Comparison of ENCODE assay signal across 9 cellular contexts in genomic region chr16:86555763-86556130, GRCh38. TPM values are rescaled to one million over a fixed set of nuclear protein-coding genes. Genes with fewer than 3 reads are reported as not detected.
DNase-seq lines count a peak whose midpoint lies in the region; ATAC-seq, FAIRE-seq and TF ChIP-seq lines count a peak whose summit lies in the region.
"Had no signal": no experiment of that assay in that cellular context is flagged by ENCODE, and none has a peak within 500 bp of the region (broad histone marks: within the 10 kb centered on the region; RNA-seq: fewer than 3 reads in every experiment).

No MANE protein-coding gene starts in this region.

- peak overlapping the region; percentile 97 for H2AFZ ChIP-seq in astrocyte (ENCODE audit: low read depth, low read length)

- no peaks in the 10 kb centered on the region for H3K27me3 Mint-ChIP-seq in activated T-cell treated with anti-CD3 and anti-CD28 coated beads, Interleukin-2, amount 50 U/mL, for 72 hours (ENCODE audit: low read depth)
- H3K27me3 Mint-ChIP-seq in astrocyte (ENCODE audit: low read depth, unreplicated experiment), result peaks cover 12% of the 10 kb centered on the region

- H3K4me2 ChIP-seq in astrocyte (ENCODE audit: low read length), result peak overlapping the region; percentile 91

- H3K27ac Mint-ChIP-seq in activated T-cell treated with anti-CD3 and anti-CD28 coated beads, Interleukin-2, amount 50 U/mL, for 72 hours, result peak overlapping the region; percentile 94
- H3K27ac Mint-ChIP-seq in astrocyte (ENCODE audit: unreplicated experiment), result peak overlapping the region; percentile 93

- H3K27ac ChIP-seq in astrocyte (ENCODE audit: low read depth, low read length) (peak overlapping the region; percentile 89), lung (ENCODE audit: low read depth in 1 of 2, low read length in 1 of 2) (no peak overlapping the region), upper lobe of left lung (no peak overlapping the region)

- peaks cover 21% of the 10 kb centered on the region for H3K79me2 ChIP-seq in astrocyte (ENCODE audit: insufficient read depth, low read length)

- ATAC-seq in activated T-cell treated with anti-CD3 and anti-CD28 coated beads, Interleukin-2, amount 50 U/mL, for 72 hours (replicated peaks in 1 of 2), result no peak
- ATAC-seq in lung (ENCODE audit: insufficient read depth, low FRiP score) (no peak), upper lobe of left lung (ENCODE audit: low FRiP score in 2 of 2) (no peak), GM18867 (IDR thresholded peaks at IDR 0.05; ENCODE audit: unreplicated experiment) (no peak)

- H3K36me3 ChIP-seq in astrocyte (ENCODE audit: insufficient read depth, low read length) (no peaks in the 10 kb centered on the region), lung (ENCODE audit: control insufficient read depth in 2 of 2, insufficient read depth in 2 of 2, low read length in 2 of 2) (peaks cover 0 to 6% of the 10 kb centered on the region in 2 donors), upper lobe of left lung (peaks cover 0 to 15% (median 6%) of the 10 kb centered on the region in 4 donors)

- H3K9me3 Mint-ChIP-seq in activated T-cell treated with anti-CD3 and anti-CD28 coated beads, Interleukin-2, amount 50 U/mL, for 72 hours, result no peaks in the 10 kb centered on the region
- no peaks in the 10 kb centered on the region for H3K9me3 Mint-ChIP-seq in astrocyte (ENCODE audit: unreplicated experiment)

- peak overlapping the region; percentile 98 for H3K9ac ChIP-seq in astrocyte (ENCODE audit: low read length)

- H3K36me3 Mint-ChIP-seq in activated T-cell treated with anti-CD3 and anti-CD28 coated beads, Interleukin-2, amount 50 U/mL, for 72 hours (ENCODE audit: insufficient read depth in 2 of 2), result peaks cover 2 to 5% of the 10 kb centered on the region in 2 donors
- H3K36me3 Mint-ChIP-seq in astrocyte (ENCODE audit: low read depth, unreplicated experiment), result no peaks in the 10 kb centered on the region

- peak overlapping the region; percentile 93 for H3K4me3 ChIP-seq in astrocyte (ENCODE audit: insufficient read depth, low read depth, low read length)
- peak overlapping the region; percentile 84 for H3K4me3 ChIP-seq in lung
- H3K4me3 ChIP-seq in upper lobe of left lung, result peak overlapping the region; percentile 56 to 96 (median 78)

- FAIRE-seq in astrocyte (lab: Jason Lieb, UNC), result no peak
- FAIRE-seq: G401.6 had no signal

- TF ChIP-seq EP300 in upper lobe of left lung (IDR thresholded peaks at IDR 0.05), result no peak

- no peak for TF ChIP-seq POLR2A in upper lobe of left lung (IDR thresholded peaks at IDR 0.05)

- H3K4me1 Mint-ChIP-seq in activated T-cell treated with anti-CD3 and anti-CD28 coated beads, Interleukin-2, amount 50 U/mL, for 72 hours (ENCODE audit: low read depth), result peaks cover 32% of the 10 kb centered on the region
- H3K4me1 Mint-ChIP-seq in astrocyte (ENCODE audit: low read depth, unreplicated experiment), result no peaks in the 10 kb centered on the region

- TF ChIP-seq CTCF in astrocyte (IDR thresholded peaks at IDR 0.05; ENCODE audit: insufficient read depth, low read depth, low read length), result no peak
- no peak for TF ChIP-seq CTCF in lung (IDR thresholded peaks at IDR 0.05; ENCODE audit: control extremely low read depth, extremely low read depth)
- TF ChIP-seq CTCF in upper lobe of left lung (IDR thresholded peaks at IDR 0.05), result no peak

- WGBS in lung, 2 donors, result 37 to 48% methylated on average over 16 of the region's 16 CpGs
- 32 to 39% methylated on average over 11 to 16 of the region's 16 CpGs for WGBS in upper lobe of left lung, 2 donors

- peaks cover 12% of the 10 kb centered on the region for H3K4me1 ChIP-seq in astrocyte (ENCODE audit: insufficient read depth, low read length)
- peaks cover 0 to 5% of the 10 kb centered on the region in 2 donors for H3K4me1 ChIP-seq in lung (ENCODE audit: control insufficient read depth in 2 of 2, insufficient read depth in 2 of 2, low read length in 2 of 2)
- H3K4me1 ChIP-seq in upper lobe of left lung, result peaks cover 5 to 21% (median 13%) of the 10 kb centered on the region in 4 donors

- DNase-seq in activated T-cell treated with anti-CD3 and anti-CD28 coated beads, Interleukin-2, amount 50 U/mL, for 72 hours, result no peak
- no peak for DNase-seq in activated T-cell treated with anti-CD3 and anti-CD28 coated beads, Interleukin-2, amount 50 U/mL, for 1 hour
- DNase-seq in astrocyte (ENCODE audit: low read depth) (no peak), lung (ENCODE audit: low spot score) (no peak), upper lobe of left lung (no peak), NCI-H82 (lab: John Stamatoyannopoulos, UW) (no peak), NCI-H2081 treated with DMSO at 0.1 percent for 48 hours (lab: John Stamatoyannopoulos, UW) (no peak)

- peak overlapping the region; percentile 86 to 94 for H3K4me3 Mint-ChIP-seq in activated T-cell treated with anti-CD3 and anti-CD28 coated beads, Interleukin-2, amount 50 U/mL, for 72 hours
- H3K4me3 Mint-ChIP-seq in astrocyte (ENCODE audit: unreplicated experiment), result peak overlapping the region; percentile 95

- no peaks in the 10 kb centered on the region for H4K20me1 ChIP-seq in astrocyte (ENCODE audit: insufficient read depth, low read length)

- no peaks in the 10 kb centered on the region for H3K9me3 ChIP-seq in astrocyte (ENCODE audit: insufficient read depth, low read depth, low read length)
- H3K9me3 ChIP-seq in lung (ENCODE audit: control insufficient read depth in 2 of 2, insufficient read depth in 1 of 2, low read length in 1 of 2), result no peaks in the 10 kb centered on the region
- no peaks in the 10 kb centered on the region for H3K9me3 ChIP-seq in upper lobe of left lung

- H3K27me3 ChIP-seq in astrocyte (ENCODE audit: insufficient read depth, low read length) (no peaks in the 10 kb centered on the region), lung (ENCODE audit: control insufficient read depth, insufficient read depth) (no peaks in the 10 kb centered on the region), upper lobe of left lung (no peaks in the 10 kb centered on the region)

RNA-seq across cellular contexts. Expression of gene MTHFSD, which starts 0.7 kb away (rescaled TPM):
- 10 to 100 TPM; 21.2 to 22.4 TPM for total RNA-seq in activated T-cell treated with anti-CD3 and anti-CD28 coated beads, Interleukin-2, amount 50 U/mL, for 72 hours
- total RNA-seq in astrocyte (15.6 and 16.5 TPM in 2 replicates), lung (10 to 100 TPM; 23.3 to 28.5 TPM), upper lobe of left lung (10 to 100 TPM; 13.8 to 39.8 (median 22.0) TPM)
- polyA plus RNA-seq in lung, result 1 to 10 TPM; 9.4 to 9.9 TPM

RNA-seq across cellular contexts. Expression of gene FOXC2, which starts 10.9 kb away (rescaled TPM):
- total RNA-seq in activated T-cell treated with anti-CD3 and anti-CD28 coated beads, Interleukin-2, amount 50 U/mL, for 72 hours, result not detected
- total RNA-seq in astrocyte (15.8 and 15.9 TPM in 2 replicates), lung (1 to 10 TPM in 1 of 2 donors, under 1 TPM in 1; 0.82 to 2.7 TPM), upper lobe of left lung (1 to 10 TPM in 1 of 6 donors, under 1 TPM in 3, not detected in 2; 0.39 to 1.9 (median 0.56) TPM)
- polyA plus RNA-seq in lung, result under 1 TPM; 0.37 to 0.43 TPM

RNA-seq across cellular contexts. Expression of gene FOXL1, which starts 22.6 kb away (rescaled TPM):
- under 1 TPM in 1 of 2 donors, not detected in 1; 0.07 TPM for total RNA-seq in activated T-cell treated with anti-CD3 and anti-CD28 coated beads, Interleukin-2, amount 50 U/mL, for 72 hours
- total RNA-seq in astrocyte (6.1 and 8.1 TPM in 2 replicates), lung (1 to 10 TPM; 2.0 to 2.5 TPM), upper lobe of left lung (1 to 10 TPM in 2 of 6 donors, under 1 TPM in 3, not detected in 1; 0.22 to 2.2 (median 0.49) TPM)
- under 1 TPM; 0.41 to 0.68 TPM for polyA plus RNA-seq in lung

RNA-seq across cellular contexts. Expression of gene FOXF1, which starts 45.4 kb away (rescaled TPM):
- not detected for total RNA-seq in activated T-cell treated with anti-CD3 and anti-CD28 coated beads, Interleukin-2, amount 50 U/mL, for 72 hours
- total RNA-seq in astrocyte, result 0.07 TPM in 1 of 2 replicates, not detected in the other
- total RNA-seq in lung, result 10 to 100 TPM; 25.7 to 34.4 TPM
- polyA plus RNA-seq in lung, result 10 to 100 TPM; 12.2 to 12.5 TPM
- total RNA-seq in upper lobe of left lung, result 10 to 100 TPM in 5 of 6 donors, 1 to 10 TPM in 1; 6.3 to 73.6 (median 24.5) TPM
